In genomic region chr7:94266278-94266677, GRCh38 we compare ENCODE assay signal across 14 cellular contexts.
DNase-seq lines count a peak whose midpoint lies in the region; ATAC-seq and TF ChIP-seq lines count a peak whose summit lies in the region.
"Had no signal": no experiment of that assay in that cellular context is flagged by ENCODE, and none has a peak within 500 bp of the region (broad histone marks: within the 10 kb centered on the region; RNA-seq: fewer than 3 reads in every experiment).

No MANE protein-coding gene starts in this region.

- no peak overlapping the region for H3K4me3 ChIP-seq in ovary

- DNase-seq in GM03348 (ENCODE audit: low spot score) (peak; percentile 26), OCI-M1 (lab: John Stamatoyannopoulos, UW) (peak; percentile 87), fibroblast of peridontal ligament (ENCODE audit: extremely low read depth) (peak; percentile 51), ovary (peak in 3 of 5 donors; percentile 24 to 67 (median 25)), globus pallidus (ENCODE audit: low spot score) (no peak), NCI-H1417 treated with DMSO at 0.1 percent for 48 hours (lab: John Stamatoyannopoulos, UW) (no peak)
- DNase-seq in stimulated activated CD4-positive, alpha-beta T cell treated with anti-CD3 and anti-CD28 coated beads, Interleukin-2, amount 100 ng/mL, for 48 hours, result no peak
- DNase-seq: CD4-positive, alpha-beta T cell; effector CD4-positive, alpha-beta T cell; HFFc6; MM.1S; nephron progenitor cell; T-helper 2 cell had no signal

- no peak for TF ChIP-seq EP300 in ovary (IDR thresholded peaks at IDR 0.05)

- H3K36me3 ChIP-seq in ovary, result no peaks in the 10 kb centered on the region

- TF ChIP-seq POLR2A in ovary (IDR thresholded peaks at IDR 0.05), result no peak

- intact Hi-C loops in ovary (cut with DNase I), result no loop called here

- H3K27ac ChIP-seq in ovary, result no peak overlapping the region

- no peak for TF ChIP-seq CTCF in ovary (IDR thresholded peaks at IDR 0.05)

- H3K9me3 ChIP-seq in ovary, result no peaks in the 10 kb centered on the region

- no peaks in the 10 kb centered on the region for H3K4me1 ChIP-seq in ovary (ENCODE audit: insufficient read depth)

- 36 to 42% (median 40%) methylated on average over 4 of the region's 4 CpGs for WGBS in ovary, 3 donors

- ATAC-seq in HG02884 (IDR thresholded peaks at IDR 0.05; ENCODE audit: unreplicated experiment), result no peak

- no peaks in the 10 kb centered on the region for H3K27me3 ChIP-seq in ovary

Comparison
In these comparisons a context has a peak if more than half of its experiments do, and no peak if none do; other contexts are left out.
1. DNase-seq: peak in GM03348 (single experiment), OCI-M1 (single experiment), fibroblast of peridontal ligament (single experiment) and ovary (3 of 5); none in globus pallidus (single experiment), stimulated activated CD4-positive, alpha-beta T cell treated with anti-CD3 and anti-CD28 coated beads, Interleukin-2, amount 100 ng/mL, for 48 hours (0 of 2) and NCI-H1417 treated with DMSO at 0.1 percent for 48 hours (single experiment).